Comparison of ENCODE assay signal across 1 cellular context in genomic region chr7:142795339-142795863, GRCh38.
TF ChIP-seq lines count a peak whose summit lies in the region.

No MANE protein-coding gene starts in this region.

TF ChIP-seq in GM12878, 131 proteins besides CTCF, POLR2A, EP300 and RAD21:
- no peak for TF ChIP-seq EZH2 (IDR thresholded peaks at IDR 0.05; ENCODE audit: borderline replicate concordance, control insufficient read depth, low read depth, low read length)
- no peak for TF ChIP-seq NR2C2 (IDR thresholded peaks at IDR 0.05; ENCODE audit: borderline replicate concordance, control insufficient read depth, insufficient read length, low read depth)
- no peak for TF ChIP-seq TBL1XR1 (IDR thresholded peaks at IDR 0.05; ENCODE audit: low read depth, low read length)
- TF ChIP-seq BCL11A (IDR thresholded peaks at IDR 0.05; ENCODE audit: low read depth, low read length): no peak
